In the genomic region with DNA sequence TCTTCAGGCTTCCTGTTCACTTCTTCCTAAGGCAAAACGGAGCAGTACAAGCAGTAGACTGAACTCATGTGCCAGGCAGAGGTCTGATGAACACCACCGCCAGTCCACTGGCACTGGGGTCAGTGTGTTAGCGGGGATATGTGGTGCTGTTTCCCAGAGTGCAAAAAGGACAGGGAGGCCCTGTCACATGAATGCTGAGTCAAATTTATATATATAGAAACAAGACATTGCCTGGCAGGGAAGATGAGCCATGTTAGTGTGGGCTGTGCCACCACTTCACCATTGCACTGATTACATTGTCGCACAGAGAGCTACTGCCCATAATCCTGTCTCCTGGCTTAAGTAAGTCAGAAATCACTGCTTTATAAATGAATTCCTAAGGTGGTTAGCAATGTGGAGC, we compare ENCODE assay signal across 1 cellular context.
TF ChIP-seq lines count a peak whose summit lies in the region.

No MANE protein-coding gene starts in this region.

TF ChIP-seq in H1, 55 proteins besides CTCF, POLR2A, EP300 and RAD21 (continued from another document):
- TF ChIP-seq, protein P1, sequence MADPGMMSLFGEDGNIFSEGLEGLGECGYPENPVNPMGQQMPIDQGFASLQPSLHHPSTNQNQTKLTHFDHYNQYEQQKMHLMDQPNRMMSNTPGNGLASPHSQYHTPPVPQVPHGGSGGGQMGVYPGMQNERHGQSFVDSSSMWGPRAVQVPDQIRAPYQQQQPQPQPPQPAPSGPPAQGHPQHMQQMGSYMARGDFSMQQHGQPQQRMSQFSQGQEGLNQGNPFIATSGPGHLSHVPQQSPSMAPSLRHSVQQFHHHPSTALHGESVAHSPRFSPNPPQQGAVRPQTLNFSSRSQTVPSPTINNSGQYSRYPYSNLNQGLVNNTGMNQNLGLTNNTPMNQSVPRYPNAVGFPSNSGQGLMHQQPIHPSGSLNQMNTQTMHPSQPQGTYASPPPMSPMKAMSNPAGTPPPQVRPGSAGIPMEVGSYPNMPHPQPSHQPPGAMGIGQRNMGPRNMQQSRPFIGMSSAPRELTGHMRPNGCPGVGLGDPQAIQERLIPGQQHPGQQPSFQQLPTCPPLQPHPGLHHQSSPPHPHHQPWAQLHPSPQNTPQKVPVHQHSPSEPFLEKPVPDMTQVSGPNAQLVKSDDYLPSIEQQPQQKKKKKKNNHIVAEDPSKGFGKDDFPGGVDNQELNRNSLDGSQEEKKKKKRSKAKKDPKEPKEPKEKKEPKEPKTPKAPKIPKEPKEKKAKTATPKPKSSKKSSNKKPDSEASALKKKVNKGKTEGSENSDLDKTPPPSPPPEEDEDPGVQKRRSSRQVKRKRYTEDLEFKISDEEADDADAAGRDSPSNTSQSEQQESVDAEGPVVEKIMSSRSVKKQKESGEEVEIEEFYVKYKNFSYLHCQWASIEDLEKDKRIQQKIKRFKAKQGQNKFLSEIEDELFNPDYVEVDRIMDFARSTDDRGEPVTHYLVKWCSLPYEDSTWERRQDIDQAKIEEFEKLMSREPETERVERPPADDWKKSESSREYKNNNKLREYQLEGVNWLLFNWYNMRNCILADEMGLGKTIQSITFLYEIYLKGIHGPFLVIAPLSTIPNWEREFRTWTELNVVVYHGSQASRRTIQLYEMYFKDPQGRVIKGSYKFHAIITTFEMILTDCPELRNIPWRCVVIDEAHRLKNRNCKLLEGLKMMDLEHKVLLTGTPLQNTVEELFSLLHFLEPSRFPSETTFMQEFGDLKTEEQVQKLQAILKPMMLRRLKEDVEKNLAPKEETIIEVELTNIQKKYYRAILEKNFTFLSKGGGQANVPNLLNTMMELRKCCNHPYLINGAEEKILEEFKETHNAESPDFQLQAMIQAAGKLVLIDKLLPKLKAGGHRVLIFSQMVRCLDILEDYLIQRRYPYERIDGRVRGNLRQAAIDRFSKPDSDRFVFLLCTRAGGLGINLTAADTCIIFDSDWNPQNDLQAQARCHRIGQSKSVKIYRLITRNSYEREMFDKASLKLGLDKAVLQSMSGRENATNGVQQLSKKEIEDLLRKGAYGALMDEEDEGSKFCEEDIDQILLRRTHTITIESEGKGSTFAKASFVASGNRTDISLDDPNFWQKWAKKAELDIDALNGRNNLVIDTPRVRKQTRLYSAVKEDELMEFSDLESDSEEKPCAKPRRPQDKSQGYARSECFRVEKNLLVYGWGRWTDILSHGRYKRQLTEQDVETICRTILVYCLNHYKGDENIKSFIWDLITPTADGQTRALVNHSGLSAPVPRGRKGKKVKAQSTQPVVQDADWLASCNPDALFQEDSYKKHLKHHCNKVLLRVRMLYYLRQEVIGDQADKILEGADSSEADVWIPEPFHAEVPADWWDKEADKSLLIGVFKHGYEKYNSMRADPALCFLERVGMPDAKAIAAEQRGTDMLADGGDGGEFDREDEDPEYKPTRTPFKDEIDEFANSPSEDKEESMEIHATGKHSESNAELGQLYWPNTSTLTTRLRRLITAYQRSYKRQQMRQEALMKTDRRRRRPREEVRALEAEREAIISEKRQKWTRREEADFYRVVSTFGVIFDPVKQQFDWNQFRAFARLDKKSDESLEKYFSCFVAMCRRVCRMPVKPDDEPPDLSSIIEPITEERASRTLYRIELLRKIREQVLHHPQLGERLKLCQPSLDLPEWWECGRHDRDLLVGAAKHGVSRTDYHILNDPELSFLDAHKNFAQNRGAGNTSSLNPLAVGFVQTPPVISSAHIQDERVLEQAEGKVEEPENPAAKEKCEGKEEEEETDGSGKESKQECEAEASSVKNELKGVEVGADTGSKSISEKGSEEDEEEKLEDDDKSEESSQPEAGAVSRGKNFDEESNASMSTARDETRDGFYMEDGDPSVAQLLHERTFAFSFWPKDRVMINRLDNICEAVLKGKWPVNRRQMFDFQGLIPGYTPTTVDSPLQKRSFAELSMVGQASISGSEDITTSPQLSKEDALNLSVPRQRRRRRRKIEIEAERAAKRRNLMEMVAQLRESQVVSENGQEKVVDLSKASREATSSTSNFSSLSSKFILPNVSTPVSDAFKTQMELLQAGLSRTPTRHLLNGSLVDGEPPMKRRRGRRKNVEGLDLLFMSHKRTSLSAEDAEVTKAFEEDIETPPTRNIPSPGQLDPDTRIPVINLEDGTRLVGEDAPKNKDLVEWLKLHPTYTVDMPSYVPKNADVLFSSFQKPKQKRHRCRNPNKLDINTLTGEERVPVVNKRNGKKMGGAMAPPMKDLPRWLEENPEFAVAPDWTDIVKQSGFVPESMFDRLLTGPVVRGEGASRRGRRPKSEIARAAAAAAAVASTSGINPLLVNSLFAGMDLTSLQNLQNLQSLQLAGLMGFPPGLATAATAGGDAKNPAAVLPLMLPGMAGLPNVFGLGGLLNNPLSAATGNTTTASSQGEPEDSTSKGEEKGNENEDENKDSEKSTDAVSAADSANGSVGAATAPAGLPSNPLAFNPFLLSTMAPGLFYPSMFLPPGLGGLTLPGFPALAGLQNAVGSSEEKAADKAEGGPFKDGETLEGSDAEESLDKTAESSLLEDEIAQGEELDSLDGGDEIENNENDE (IDR thresholded peaks at IDR 0.05; ENCODE audit: insufficient replicate concordance, low read length): no peak
- no peak for TF ChIP-seq GABPA (IDR thresholded peaks at IDR 0.05; ENCODE audit: borderline replicate concordance, insufficient read depth, low read length)
- TF ChIP-seq TEAD4 (IDR thresholded peaks at IDR 0.05; ENCODE audit: low read depth, low read length): no peak
- TF ChIP-seq HDAC2 (IDR thresholded peaks at IDR 0.05; ENCODE audit: borderline replicate concordance in 1 of 2, low read depth in 2 of 2, low read length in 2 of 2): no peak
- no peak for TF ChIP-seq TAF7 (optimal IDR thresholded peaks at IDR 0.05; ENCODE audit: borderline replicate concordance, low read depth, low read length)
